Comparison of ENCODE assay signal across 22 cellular contexts in the genomic region with DNA sequence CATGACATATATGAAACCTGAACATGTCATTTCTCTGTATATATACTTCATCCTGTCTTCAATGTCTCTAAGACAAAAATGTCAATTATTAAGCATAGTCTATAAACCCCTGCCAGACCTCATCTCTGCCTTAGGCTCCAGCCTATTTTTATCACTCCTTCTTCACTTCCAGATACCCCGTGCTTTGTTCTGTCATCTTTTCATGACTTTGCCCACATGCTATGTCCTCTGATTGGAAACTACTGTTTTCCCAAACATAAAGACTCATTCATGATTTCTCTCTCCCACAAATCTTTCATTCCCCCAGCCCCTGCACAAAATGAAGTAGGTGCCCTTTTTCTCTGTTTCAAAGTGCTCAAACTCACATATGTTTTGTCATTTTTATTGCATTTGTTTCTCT.
"Had no signal": no experiment of that assay in that cellular context is flagged by ENCODE, and none has a peak within 500 bp of the region (broad histone marks: within the 10 kb centered on the region; RNA-seq: fewer than 3 reads in every experiment).

No MANE protein-coding gene starts in this region.

- H3K4me1 ChIP-seq: colonic mucosa, esophagus muscularis mucosa, foreskin keratinocyte, gastrocnemius medialis, heart right ventricle, left lung, lower lobe of right lung had no signal

- H3K4me1 Mint-ChIP-seq: mesothelial cell of epicardium had no signal

- H3K27me3 Mint-ChIP-seq: dendritic cell treated with granulocyte-macrophage colony-stimulating factor and Interleukin-4, amounts not matched to agents 40 ng/mL and 50 ng/mL, for 4 days; effector memory CD8-positive, alpha-beta T cell had no signal

- H3K27ac ChIP-seq: colonic mucosa, esophagus muscularis mucosa, foreskin keratinocyte, gastrocnemius medialis, heart right ventricle, left lung, lower lobe of right lung had no signal

- H3K4me3 ChIP-seq: colonic mucosa, esophagus muscularis mucosa, gastrocnemius medialis, heart right ventricle, left lung, lower lobe of right lung, mucosa of descending colon had no signal

- H3K27me3 ChIP-seq: colonic mucosa, esophagus muscularis mucosa, foreskin keratinocyte, gastrocnemius medialis, heart right ventricle, left lung had no signal

- H3K9me3 Mint-ChIP-seq: dendritic cell treated with granulocyte-macrophage colony-stimulating factor and Interleukin-4, amounts not matched to agents 40 ng/mL and 50 ng/mL, for 4 days; endodermal cell had no signal

- FAIRE-seq: endometrium, islet of Langerhans, keratinocyte had no signal

- H3K36me3 ChIP-seq: colonic mucosa, esophagus muscularis mucosa, gastrocnemius medialis, heart right ventricle, left lung, lower lobe of right lung had no signal

- DNase-seq: colonic mucosa; cortex of kidney; effector CD8-positive, alpha-beta T cell; effector memory CD8-positive, alpha-beta T cell; endodermal cell; foreskin keratinocyte; gastrocnemius medialis; glutamatergic neuron; head of caudate nucleus; heart right ventricle; hippocampal formation; left cardiac atrium; left lung; left ventricle myocardium superior; lower lobe of right lung; mucosa of descending colon had no signal

- H3K9me3 ChIP-seq: colonic mucosa, gastrocnemius medialis had no signal

- H3K36me3 Mint-ChIP-seq: mesothelial cell of epicardium had no signal

- H3K27ac Mint-ChIP-seq: dendritic cell treated with granulocyte-macrophage colony-stimulating factor and Interleukin-4, amounts not matched to agents 40 ng/mL and 50 ng/mL, for 4 days; effector memory CD8-positive, alpha-beta T cell; endodermal cell; mesothelial cell of epicardium had no signal

- H3K4me3 Mint-ChIP-seq: dendritic cell treated with granulocyte-macrophage colony-stimulating factor and Interleukin-4, amounts not matched to agents 40 ng/mL and 50 ng/mL, for 4 days; effector memory CD8-positive, alpha-beta T cell; endodermal cell; mesothelial cell of epicardium had no signal
